Comparison of ENCODE assay signal across 1 cellular context in genomic region chr17:29146369-29146972, GRCh38.
TF ChIP-seq lines count a peak whose summit lies in the region.

No MANE protein-coding gene starts in this region.

TF ChIP-seq in K562, 482 proteins besides CTCF, POLR2A, EP300 and RAD21:
- TF ChIP-seq TAL1 (IDR thresholded peaks at IDR 0.05) (peak; percentile 51; the same call in 1 of the 2 replicates), TCF3 (CRISPR knock-in tag; IDR thresholded peaks at IDR 0.05) (peak; percentile 51; the same call in 1 of the 2 replicates), USF1 (CRISPR knock-in tag; IDR thresholded peaks at IDR 0.05) (peak; percentile 92), FOS (IDR thresholded peaks at IDR 0.05; ENCODE audit: extremely low read depth, insufficient read length) (peak; percentile 38), USF2 (CRISPR knock-in tag; IDR thresholded peaks at IDR 0.05) (peak; percentile 90), CBFA2T3 (IDR thresholded peaks at IDR 0.05) (peak; percentile 73), RBM25 (IDR thresholded peaks at IDR 0.05; ENCODE audit: low read depth, low read length, severe bottlenecking) (peak; percentile 56), ID3 (CRISPR knock-in tag; IDR thresholded peaks at IDR 0.05) (no peak), ID3 (tag; IDR thresholded peaks at IDR 0.05) (peak; percentile 71; the same call in 1 of the 2 replicates), NFYB (IDR thresholded peaks at IDR 0.05; ENCODE audit: extremely low read depth, insufficient read length) (peak; percentile 84), ZNF24 (IDR thresholded peaks at IDR 0.05) (no peak), POLR2AphosphoS5 (IDR thresholded peaks at IDR 0.05; ENCODE audit: control insufficient read depth, insufficient read depth, low read depth, low read length) (0 out of 2 replicates have a peak, but pooled peaks have one; percentile 20), MXI1 (IDR thresholded peaks at IDR 0.05; ENCODE audit: low read depth, low read length) (no peak), L3MBTL2 (IDR thresholded peaks at IDR 0.05) (0 out of 2 replicates have a peak, but pooled peaks have one; percentile 21), ARID1B (IDR thresholded peaks at IDR 0.05) (peak; percentile 59), NR2C2 (CRISPR knock-in tag; IDR thresholded peaks at IDR 0.05) (no peak), NR2C2 (tag; IDR thresholded peaks at IDR 0.05) (0 out of 2 replicates have a peak, but pooled peaks have one; percentile 5), TEAD4 (IDR thresholded peaks at IDR 0.05; ENCODE audit: low read length) (peak; percentile 44), TEAD4 (CRISPR knock-in tag; IDR thresholded peaks at IDR 0.05; ENCODE audit: borderline replicate concordance) (no peak), DMBX1 (CRISPR knock-in tag; IDR thresholded peaks at IDR 0.05; ENCODE audit: borderline replicate concordance) (no peak), RAD51 (IDR thresholded peaks at IDR 0.05; ENCODE audit: borderline replicate concordance, low read depth) (peak; percentile 89), GTF2B (IDR thresholded peaks at IDR 0.05; ENCODE audit: extremely low read depth, insufficient read length) (no peak), LEF1 (IDR thresholded peaks at IDR 0.05) (peak; percentile 43; the same call in 1 of the 2 replicates), ZNF76 (CRISPR knock-in tag; IDR thresholded peaks at IDR 0.05; ENCODE audit: borderline replicate concordance) (no peak), DPF2 (IDR thresholded peaks at IDR 0.05) (peak; percentile 50; the same call in 1 of the 2 replicates), KDM1A (IDR thresholded peaks at IDR 0.05) (peak in 1 of 2 experiments; percentile 13; a peak in 2 of 4 replicates), ZNF589 (CRISPR knock-in tag; IDR thresholded peaks at IDR 0.05; ENCODE audit: low read depth) (no peak), CBFA2T2 (conservative IDR thresholded peaks at IDR 0.05) (peak; percentile 54)
- TF ChIP-seq, protein P1, sequence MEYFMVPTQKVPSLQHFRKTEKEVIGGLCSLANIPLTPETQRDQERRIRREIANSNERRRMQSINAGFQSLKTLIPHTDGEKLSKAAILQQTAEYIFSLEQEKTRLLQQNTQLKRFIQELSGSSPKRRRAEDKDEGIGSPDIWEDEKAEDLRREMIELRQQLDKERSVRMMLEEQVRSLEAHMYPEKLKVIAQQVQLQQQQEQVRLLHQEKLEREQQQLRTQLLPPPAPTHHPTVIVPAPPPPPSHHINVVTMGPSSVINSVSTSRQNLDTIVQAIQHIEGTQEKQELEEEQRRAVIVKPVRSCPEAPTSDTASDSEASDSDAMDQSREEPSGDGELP (CRISPR knock-in tag; IDR thresholded peaks at IDR 0.05; ENCODE audit: borderline replicate concordance) = no peak
